In the genomic region with DNA sequence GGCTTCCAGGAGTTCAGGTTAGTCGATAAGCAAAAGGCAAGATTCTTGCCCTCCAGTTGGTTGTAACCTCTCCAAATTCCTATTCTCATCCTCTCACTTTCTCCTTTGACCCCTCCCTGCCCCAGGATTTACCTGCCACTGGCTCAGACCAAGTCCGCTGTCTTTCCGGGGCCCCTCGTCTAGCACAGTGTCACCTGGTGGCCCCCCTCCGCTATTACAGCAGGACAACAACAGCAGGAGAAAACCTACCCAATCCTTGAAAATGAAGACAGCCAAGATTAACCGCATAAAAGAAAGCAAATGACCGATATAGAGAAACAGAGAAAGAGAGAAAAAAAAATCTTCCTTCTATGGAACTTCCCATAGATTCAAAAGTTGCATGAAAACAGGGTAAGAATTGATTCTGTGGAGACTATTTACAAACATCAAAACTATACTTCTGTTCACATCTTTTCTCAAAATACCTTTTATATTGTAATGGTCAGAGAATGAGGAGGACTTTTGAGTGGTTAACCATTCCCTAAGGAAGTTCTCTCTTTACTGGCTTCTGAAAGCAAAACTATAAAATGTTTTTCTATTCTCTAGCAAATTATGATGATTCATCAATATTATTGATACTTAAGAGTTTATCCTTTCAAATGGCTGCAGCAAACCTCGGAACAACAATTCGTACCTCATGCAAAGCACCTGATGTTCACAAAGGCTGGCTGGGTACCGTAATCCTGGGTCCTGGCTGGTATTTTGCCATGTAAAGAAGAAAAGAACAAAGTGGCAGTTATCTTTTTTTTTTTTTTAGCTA, we compare ENCODE assay signal across 8 cellular contexts. TPM values are rescaled to one million over a fixed set of nuclear protein-coding genes. Genes with fewer than 3 reads are reported as not detected.
DNase-seq lines count a peak whose midpoint lies in the region; ATAC-seq and TF ChIP-seq lines count a peak whose summit lies in the region.

No MANE protein-coding gene starts in this region.

- H3K4me3 ChIP-seq in cardiac fibroblast (replicated peaks in 1 of 2; ENCODE audit: low read depth in 2 of 2, low read length in 2 of 2) (no peak overlapping the region), retinal pigment epithelial cell (ENCODE audit: low read length) (no peak overlapping the region), thyroid gland (replicated peaks in 1 of 3) (no peak overlapping the region)

- peaks cover 47% of the 10 kb centered on the region for H3K27me3 Mint-ChIP-seq in activated CD8-positive, alpha-beta memory T cell treated with anti-CD3 and anti-CD28 coated beads, Interleukin-2, amount 10 ng/mL, durations not matched to agents 7 days and 5 days
- peaks cover 31% of the 10 kb centered on the region for H3K27me3 Mint-ChIP-seq in activated T-helper 17 cell treated with anti-CD3 and anti-CD28 coated beads, Interleukin-2, amount 50 U/mL, for 72 hours

- WGBS in thyroid gland, 2 donors = 44% methylated on average over 10 of the region's 10 CpGs

- H3K27ac Mint-ChIP-seq in activated CD8-positive, alpha-beta memory T cell treated with anti-CD3 and anti-CD28 coated beads, Interleukin-2, amount 10 ng/mL, durations not matched to agents 7 days and 5 days = no peak overlapping the region
- H3K27ac Mint-ChIP-seq in activated T-helper 17 cell treated with anti-CD3 and anti-CD28 coated beads, Interleukin-2, amount 50 U/mL, for 72 hours = no peak overlapping the region

- no peak for ATAC-seq in activated CD8-positive, alpha-beta memory T cell treated with anti-CD3 and anti-CD28 coated beads, Interleukin-2, amount 10 ng/mL, durations not matched to agents 7 days and 5 days
- no peak for ATAC-seq in sciatic nerve
- ATAC-seq in activated T-helper 17 cell treated with anti-CD3 and anti-CD28 coated beads, Interleukin-2, amount 50 U/mL, for 72 hours (replicated peaks) = no peak

- intact Hi-C loops in sciatic nerve (cut with DNase I) (no loop called here), thyroid gland (cut with DNase I) (no loop called here)

- no peaks in the 10 kb centered on the region for H3K36me3 ChIP-seq in thyroid gland

- no peaks in the 10 kb centered on the region for H3K9me3 ChIP-seq in thyroid gland

- H3K4me1 Mint-ChIP-seq in activated CD8-positive, alpha-beta memory T cell treated with anti-CD3 and anti-CD28 coated beads, Interleukin-2, amount 10 ng/mL, durations not matched to agents 7 days and 5 days = no peaks in the 10 kb centered on the region
- no peaks in the 10 kb centered on the region for H3K4me1 Mint-ChIP-seq in activated T-helper 17 cell treated with anti-CD3 and anti-CD28 coated beads, Interleukin-2, amount 50 U/mL, for 72 hours

- CTCF ChIA-PET in activated CD8-positive, alpha-beta memory T cell treated with anti-CD3 and anti-CD28 coated beads, Interleukin-2, amount 10 ng/mL, durations not matched to agents 7 days and 5 days (lab: Charles Lee) = interaction anchor here (1.4 to 2.0 kb wide), 3 partner anchors 286 to 331 kb away, joined by 3 to 8 read pairs (median 4); no protein-coding TSS in a partner anchor

- H3K36me3 Mint-ChIP-seq in activated CD8-positive, alpha-beta memory T cell treated with anti-CD3 and anti-CD28 coated beads, Interleukin-2, amount 10 ng/mL, durations not matched to agents 7 days and 5 days = no peaks in the 10 kb centered on the region
- H3K36me3 Mint-ChIP-seq in activated T-helper 17 cell treated with anti-CD3 and anti-CD28 coated beads, Interleukin-2, amount 50 U/mL, for 72 hours (ENCODE audit: low read depth) = no peaks in the 10 kb centered on the region

- no peaks in the 10 kb centered on the region for H3K4me1 ChIP-seq in thyroid gland

- peak; percentile 40 for TF ChIP-seq CTCF in cardiac fibroblast (IDR thresholded peaks at IDR 0.05; ENCODE audit: low read depth, low read length)
- peak; percentile 94 for TF ChIP-seq CTCF in retinal pigment epithelial cell (conservative IDR thresholded peaks at IDR 0.05; ENCODE audit: low read depth, low read length)
- TF ChIP-seq CTCF in thyroid gland (IDR thresholded peaks at IDR 0.05) = peak in 2 of 6 experiments; percentile 11 to 35

- H3K9me3 Mint-ChIP-seq in activated CD8-positive, alpha-beta memory T cell treated with anti-CD3 and anti-CD28 coated beads, Interleukin-2, amount 10 ng/mL, durations not matched to agents 7 days and 5 days (ENCODE audit: low read depth) = no peaks in the 10 kb centered on the region
- no peaks in the 10 kb centered on the region for H3K9me3 Mint-ChIP-seq in activated T-helper 17 cell treated with anti-CD3 and anti-CD28 coated beads, Interleukin-2, amount 50 U/mL, for 72 hours

- no peak overlapping the region for H3K4me3 Mint-ChIP-seq in activated CD8-positive, alpha-beta memory T cell treated with anti-CD3 and anti-CD28 coated beads, Interleukin-2, amount 10 ng/mL, durations not matched to agents 7 days and 5 days
- no peak overlapping the region for H3K4me3 Mint-ChIP-seq in activated T-helper 17 cell treated with anti-CD3 and anti-CD28 coated beads, Interleukin-2, amount 50 U/mL, for 72 hours

- H3K27ac ChIP-seq in thyroid gland = no peak overlapping the region

- no peak for TF ChIP-seq POLR2A in thyroid gland (IDR thresholded peaks at IDR 0.05)

- H3K27me3 ChIP-seq in thyroid gland = no peaks in the 10 kb centered on the region

- DNase-seq in activated CD8-positive, alpha-beta memory T cell treated with anti-CD3 and anti-CD28 coated beads, Interleukin-2, amount 10 ng/mL, durations not matched to agents 7 days and 5 days = peak; percentile 57
- no peak for DNase-seq in activated CD8-positive, alpha-beta memory T cell treated with anti-CD3 and anti-CD28 coated beads for 24 hours
- DNase-seq in HuH-7 (ENCODE audit: low spot score) = peak; percentile 52
- peak in 1 of 2 donors; percentile 25 for DNase-seq in cardiac fibroblast (ENCODE audit: low read depth in 2 of 2)
- no peak for DNase-seq in retinal pigment epithelial cell (ENCODE audit: low read depth)
- DNase-seq in sciatic nerve (ENCODE audit: low spot score) = no peak
- DNase-seq in thyroid gland = no peak

RNA-seq across cellular contexts. Expression of a gene that starts 10.0 kb away (rescaled TPM):
- not detected for total RNA-seq in activated CD8-positive, alpha-beta memory T cell treated with anti-CD3 and anti-CD28 coated beads, Interleukin-2, amount 10 ng/mL, durations not matched to agents 7 days and 5 days
- not detected for total RNA-seq in sciatic nerve
- not detected for total RNA-seq in activated T-helper 17 cell treated with anti-CD3 and anti-CD28 coated beads, Interleukin-2, amount 50 U/mL, for 72 hours
- total RNA-seq in thyroid gland = 1 to 10 TPM in 1 of 4 donors, under 1 TPM in 1, not detected in 2; under 0.01 to 4.3 TPM

Comparison
In these comparisons a context has a peak if more than half of its experiments do, and no peak if none do; other contexts are left out.
1. DNase-seq: peak in activated CD8-positive, alpha-beta memory T cell treated with anti-CD3 and anti-CD28 coated beads, Interleukin-2, amount 10 ng/mL, durations not matched to agents 7 days and 5 days (single experiment) and HuH-7 (single experiment); none in activated CD8-positive, alpha-beta memory T cell treated with anti-CD3 and anti-CD28 coated beads for 24 hours (single experiment), retinal pigment epithelial cell (single experiment), sciatic nerve (single experiment) and thyroid gland (0 of 2).